25 cellular contexts compared by ENCODE assay signal in the genomic region with DNA sequence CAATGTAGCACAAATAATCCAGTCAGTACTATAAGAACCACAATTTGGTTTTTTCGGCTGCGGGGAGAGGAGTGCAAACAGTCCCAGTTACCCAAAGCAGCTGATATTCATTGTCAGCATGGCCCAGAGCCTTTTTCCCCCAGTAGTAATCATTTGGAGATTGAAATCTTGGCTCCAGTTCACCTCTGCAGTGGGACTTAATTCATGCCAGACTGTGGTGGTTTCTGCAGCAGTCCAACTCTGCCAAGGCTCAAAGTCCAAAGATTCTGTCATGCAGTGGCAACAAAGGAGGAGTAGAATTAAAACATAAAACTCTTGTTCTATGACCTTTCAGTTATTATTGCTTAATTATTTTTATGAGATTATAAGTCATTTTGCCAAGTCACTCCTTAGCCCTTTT. TPM values are rescaled to one million over a fixed set of nuclear protein-coding genes. Genes with fewer than 3 reads are reported as not detected.
DNase-seq lines count a peak whose midpoint lies in the region; TF ChIP-seq lines count a peak whose summit lies in the region.
"Had no signal": no experiment of that assay in that cellular context is flagged by ENCODE, and none has a peak within 500 bp of the region (broad histone marks: within the 10 kb centered on the region; RNA-seq: fewer than 3 reads in every experiment).

No MANE protein-coding gene starts in this region.

- H3K27ac Mint-ChIP-seq in MCF 10A (ENCODE audit: low read depth, unreplicated experiment) = no peak overlapping the region
- H3K27ac Mint-ChIP-seq: activated CD4-positive, alpha-beta T cell treated with anti-CD3 and anti-CD28 coated beads, Interleukin-2, amount 10 ng/mL, durations not matched to agents 24 days and 14 days; effector memory CD8-positive, alpha-beta T cell; immature natural killer cell; nephron had no signal

- H3K9ac ChIP-seq in SK-N-MC (ENCODE audit: insufficient read length) = peak overlapping the region; percentile 35

- peak; percentile 4 for DNase-seq in BJ (ENCODE audit: low read depth)
- DNase-seq in SK-N-MC (ENCODE audit: low read depth, low spot score) = peak; percentile 78
- DNase-seq in fibroblast of peridontal ligament (ENCODE audit: extremely low read depth) = peak; percentile 93
- peak; percentile 8 for DNase-seq in myocyte (ENCODE audit: low read depth)
- no peak for DNase-seq in H4 (ENCODE audit: low spot score)
- DNase-seq in DMS153 treated with DMSO at 0.1 percent for 48 hours (lab: John Stamatoyannopoulos, UW; ENCODE audit: unreplicated experiment) = no peak
- DNase-seq in RKO (ENCODE audit: low spot score) = no peak
- DNase-seq in MCF 10A (ENCODE audit: unreplicated experiment) = no peak
- DNase-seq: activated CD4-positive, alpha-beta T cell treated with anti-CD3 and anti-CD28 coated beads, Interleukin-2, amount 10 ng/mL, durations not matched to agents 24 days and 14 days; activated CD8-positive, alpha-beta memory T cell treated with anti-CD3 and anti-CD28 coated beads, Interleukin-2, amount 50 U/mL, for 48 hours; activated gamma-delta T cell treated with Interleukin-2 at 50 U/mL for 16 hours; AML-193; amniotic stem cell; Caco-2; effector memory CD8-positive, alpha-beta T cell; EL; heart right ventricle; immature natural killer cell; NCI-H187 treated with DMSO at 0.1 percent for 48 hours; NCI-H510A; stimulated activated naive CD4-positive, alpha-beta T cell; T-helper 1 cell had no signal

- H3K27ac ChIP-seq in SK-N-MC = peak overlapping the region; percentile 81
- H3K27ac ChIP-seq: heart right ventricle, tibial nerve had no signal

- TF ChIP-seq CTCF in BJ (IDR thresholded peaks at IDR 0.05; ENCODE audit: insufficient read depth, low read depth, low read length) (no peak), MCF 10A (IDR thresholded peaks at IDR 0.05; ENCODE audit: unreplicated experiment) (no peak)

- POLR2A ChIA-PET in BJ (lab: Charles Lee) = no interaction called here
- POLR2A ChIA-PET in MCF 10A (lab: Yijun Ruan, JAX) = no interaction called here

- H3K36me3 ChIP-seq in BJ (ENCODE audit: control insufficient read depth, insufficient read depth, low read length) (no peaks in the 10 kb centered on the region), SK-N-MC (ENCODE audit: insufficient read depth, low read length) (no peaks in the 10 kb centered on the region)
- H3K36me3 ChIP-seq: heart right ventricle, tibial nerve had no signal

- H3K9me3 Mint-ChIP-seq in MCF 10A (ENCODE audit: unreplicated experiment) = no peaks in the 10 kb centered on the region
- H3K9me3 Mint-ChIP-seq: activated CD4-positive, alpha-beta T cell treated with anti-CD3 and anti-CD28 coated beads, Interleukin-2, amount 10 ng/mL, durations not matched to agents 24 days and 14 days; effector memory CD8-positive, alpha-beta T cell; immature natural killer cell had no signal

- H3K27me3 Mint-ChIP-seq in MCF 10A (ENCODE audit: insufficient read depth, unreplicated experiment) = no peaks in the 10 kb centered on the region

- intact Hi-C loops in MCF 10A (cut with micrococcal nuclease) = no loop called here

- no peaks in the 10 kb centered on the region for H3K4me1 Mint-ChIP-seq in MCF 10A (ENCODE audit: insufficient read depth, unreplicated experiment)
- H3K4me1 Mint-ChIP-seq: activated CD4-positive, alpha-beta T cell treated with anti-CD3 and anti-CD28 coated beads, Interleukin-2, amount 10 ng/mL, durations not matched to agents 24 days and 14 days; immature natural killer cell; nephron had no signal

- no peak overlapping the region for H3K4me3 Mint-ChIP-seq in MCF 10A (ENCODE audit: unreplicated experiment)
- H3K4me3 Mint-ChIP-seq: activated CD4-positive, alpha-beta T cell treated with anti-CD3 and anti-CD28 coated beads, Interleukin-2, amount 10 ng/mL, durations not matched to agents 24 days and 14 days; effector memory CD8-positive, alpha-beta T cell; immature natural killer cell; nephron had no signal

- peaks cover 6% of the 10 kb centered on the region for H3K36me3 Mint-ChIP-seq in MCF 10A (ENCODE audit: insufficient read depth, unreplicated experiment)

- H3K4me3 ChIP-seq in BJ (ENCODE audit: low read depth, low read length) = no peak overlapping the region
- peak overlapping the region; percentile 72 for H3K4me3 ChIP-seq in SK-N-MC
- H3K4me3 ChIP-seq: heart right ventricle, lung, tibial nerve had no signal

- H3K9me3 ChIP-seq in SK-N-MC (ENCODE audit: low read depth, low read length) = no peaks in the 10 kb centered on the region
- H3K9me3 ChIP-seq: Caco-2, heart right ventricle, tibial nerve had no signal

- CTCF ChIA-PET in BJ (lab: Yijun Ruan, JAX) = no interaction called here
- CTCF ChIA-PET in MCF 10A (lab: Yijun Ruan, JAX) = no interaction called here

- BruUV-seq in MCF 10A (replicated peaks; lab: Mats Ljungman, UMichigan) = no TSS peak

- H3K27me3 ChIP-seq in BJ (ENCODE audit: control insufficient read depth, insufficient read depth, low read length) = no peaks in the 10 kb centered on the region
- H3K27me3 ChIP-seq: tibial nerve had no signal

RNA-seq across cellular contexts. Expression of a gene that starts 25.0 kb away (rescaled TPM):
- polyA plus RNA-seq in BJ (2011; rRNA removed) = 0.15 and 0.20 TPM in 2 replicates
- 0.21 and 0.71 TPM in 2 replicates for polyA minus RNA-seq in BJ (2011; rRNA and poly(A)+ RNA removed)
- 10.5 and 16.9 TPM in 2 replicates for total RNA-seq in myocyte
- polyA plus RNA-seq in myocyte (2012) = 1.2 TPM
- 7.5 and 20.0 TPM in 2 replicates for total RNA-seq in H4 (2014; rRNA removed; shearing (Covaris generic))
- total RNA-seq in MCF 10A (2022) = 4.9 and 7.1 TPM in 2 replicates

Comparison
In these comparisons a context has a peak if more than half of its experiments do, and no peak if none do; other contexts are left out.
1. DNase-seq: peak in BJ (single experiment), SK-N-MC (single experiment), fibroblast of peridontal ligament (single experiment) and myocyte (single experiment); none in H4 (single experiment), DMS153 treated with DMSO at 0.1 percent for 48 hours (single experiment), RKO (single experiment) and MCF 10A (single experiment).